1 cellular context compared by ENCODE assay signal in the genomic region with DNA sequence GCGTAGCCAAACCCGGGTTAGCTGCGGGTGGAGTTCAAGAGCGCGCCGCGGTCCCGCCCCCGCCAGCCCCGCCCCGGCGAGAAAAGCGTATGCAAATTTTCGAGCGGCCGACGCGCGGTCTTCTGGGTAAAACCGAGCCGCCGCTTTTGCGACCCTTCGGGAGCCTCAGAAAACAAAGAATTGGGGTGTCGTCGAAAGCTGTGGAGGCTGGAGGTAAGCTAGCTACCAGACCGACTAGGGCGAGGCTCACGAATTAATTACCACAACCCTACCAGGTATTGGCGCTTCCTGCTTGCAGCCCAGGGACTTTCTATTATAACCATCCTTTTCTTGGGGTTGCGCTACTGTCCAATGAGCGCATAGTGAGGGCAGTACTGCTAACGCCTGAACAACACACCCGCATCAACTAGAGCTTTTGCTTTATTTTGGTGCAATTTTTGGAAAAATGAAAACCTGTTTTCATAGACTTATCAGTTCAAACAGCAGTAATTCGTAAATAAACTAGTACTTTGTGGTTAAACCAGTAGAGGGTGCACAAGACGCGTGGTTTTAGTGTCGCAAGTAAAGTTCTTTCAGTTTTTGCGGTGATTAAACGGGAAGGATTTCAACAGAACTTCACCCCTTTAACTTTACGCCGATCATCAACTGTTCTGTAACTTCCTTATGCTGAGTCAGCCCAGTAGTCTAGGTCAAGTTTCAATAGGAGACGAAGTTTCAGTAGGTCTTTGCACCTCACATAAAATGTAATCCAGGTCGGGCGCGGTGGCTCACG.
TF ChIP-seq lines count a peak whose summit lies in the region.

A gene (plus strand): TSS at position 318 of the 772 bp plus-strand sequence.

TF ChIP-seq in HepG2, 621 proteins besides CTCF, POLR2A, EP300 and RAD21 (continued from another document and continues in another):
- TF ChIP-seq ZMYM2 (CRISPR knock-in tag; IDR thresholded peaks at IDR 0.05) (peak; percentile 71; the same call in 1 of the 2 replicates), ZNF180 (CRISPR knock-in tag; IDR thresholded peaks at IDR 0.05; ENCODE audit: borderline replicate concordance, low read depth) (no peak), ISX (CRISPR knock-in tag; conservative IDR thresholded peaks at IDR 0.05) (no peak), ZNF891 (CRISPR knock-in tag; IDR thresholded peaks at IDR 0.05) (no peak), ZNF329 (CRISPR knock-in tag; IDR thresholded peaks at IDR 0.05; ENCODE audit: low read depth) (peak; percentile 80; the same call in 1 of the 2 replicates), POGZ (CRISPR knock-in tag; IDR thresholded peaks at IDR 0.05) (peak; percentile 68), ISL2 (CRISPR knock-in tag; IDR thresholded peaks at IDR 0.05) (peak; percentile 84), NR1H2 (CRISPR knock-in tag; IDR thresholded peaks at IDR 0.05; ENCODE audit: borderline replicate concordance, low read depth) (0 out of 2 replicates have a peak, but pooled peaks have one; percentile 73), ZFYVE20 (CRISPR knock-in tag; IDR thresholded peaks at IDR 0.05; ENCODE audit: borderline replicate concordance, low read depth) (no peak), HOXD1 (CRISPR knock-in tag; IDR thresholded peaks at IDR 0.05) (peak; percentile 68), ZNF432 (CRISPR knock-in tag; IDR thresholded peaks at IDR 0.05; ENCODE audit: borderline replicate concordance) (no peak), ZNF746 (CRISPR knock-in tag; IDR thresholded peaks at IDR 0.05) (peak; percentile 70; the same call in 1 of the 2 replicates), ADNP (CRISPR knock-in tag; IDR thresholded peaks at IDR 0.05) (no peak), SMARCC2 (IDR thresholded peaks at IDR 0.05) (no peak), NFRKB (IDR thresholded peaks at IDR 0.05) (no peak), RBFOX2 (IDR thresholded peaks at IDR 0.05; ENCODE audit: low read depth, low read length) (peak; percentile 91), KLF12 (CRISPR knock-in tag; IDR thresholded peaks at IDR 0.05; ENCODE audit: borderline replicate concordance) (peak; percentile 68; the same call in 1 of the 2 replicates), HMG20B (CRISPR knock-in tag; conservative IDR thresholded peaks at IDR 0.05) (peak; percentile 74), ZBTB42 (CRISPR knock-in tag; IDR thresholded peaks at IDR 0.05) (peak; percentile 84), FLYWCH1 (CRISPR knock-in tag; IDR thresholded peaks at IDR 0.05) (peak; percentile 94; the same call in 1 of the 2 replicates), ZNF124 (CRISPR knock-in tag; IDR thresholded peaks at IDR 0.05) (peak; percentile 69), ONECUT2 (CRISPR knock-in tag; IDR thresholded peaks at IDR 0.05) (0 out of 2 replicates have a peak, but pooled peaks have one; percentile 40), GATAD2A (CRISPR knock-in tag; IDR thresholded peaks at IDR 0.05) (peak; percentile 93), IRX3 (CRISPR knock-in tag; IDR thresholded peaks at IDR 0.05; ENCODE audit: borderline replicate concordance, low read depth) (peak; percentile 22; the same call in 1 of the 2 replicates)
- TF ChIP-seq, protein P1, sequence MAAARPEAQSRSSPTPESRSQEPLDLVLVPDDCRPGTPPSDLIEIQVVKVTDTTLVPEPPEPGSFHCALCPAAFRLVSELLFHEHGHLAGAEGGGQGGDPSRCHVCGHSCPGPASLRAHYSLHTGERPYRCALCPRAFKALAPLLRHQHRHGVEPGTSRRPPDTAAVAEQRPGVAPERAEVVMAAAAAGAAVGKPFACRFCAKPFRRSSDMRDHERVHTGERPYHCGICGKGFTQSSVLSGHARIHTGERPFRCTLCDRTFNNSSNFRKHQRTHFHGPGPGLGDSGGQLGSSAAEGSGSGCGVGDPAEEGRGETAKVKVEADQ (CRISPR knock-in tag; IDR thresholded peaks at IDR 0.05; ENCODE audit: borderline replicate concordance) = peak; percentile 91
- TF ChIP-seq, protein P2, sequence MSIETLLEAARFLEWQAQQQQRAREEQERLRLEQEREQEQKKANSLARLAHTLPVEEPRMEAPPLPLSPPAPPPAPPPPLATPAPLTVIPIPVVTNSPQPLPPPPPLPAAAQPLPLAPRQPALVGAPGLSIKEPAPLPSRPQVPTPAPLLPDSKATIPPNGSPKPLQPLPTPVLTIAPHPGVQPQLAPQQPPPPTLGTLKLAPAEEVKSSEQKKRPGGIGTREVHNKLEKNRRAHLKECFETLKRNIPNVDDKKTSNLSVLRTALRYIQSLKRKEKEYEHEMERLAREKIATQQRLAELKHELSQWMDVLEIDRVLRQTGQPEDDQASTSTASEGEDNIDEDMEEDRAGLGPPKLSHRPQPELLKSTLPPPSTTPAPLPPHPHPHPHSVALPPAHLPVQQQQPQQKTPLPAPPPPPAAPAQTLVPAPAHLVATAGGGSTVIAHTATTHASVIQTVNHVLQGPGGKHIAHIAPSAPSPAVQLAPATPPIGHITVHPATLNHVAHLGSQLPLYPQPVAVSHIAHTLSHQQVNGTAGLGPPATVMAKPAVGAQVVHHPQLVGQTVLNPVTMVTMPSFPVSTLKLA (IDR thresholded peaks at IDR 0.05) = no peak
- TF ChIP-seq, protein P3, sequence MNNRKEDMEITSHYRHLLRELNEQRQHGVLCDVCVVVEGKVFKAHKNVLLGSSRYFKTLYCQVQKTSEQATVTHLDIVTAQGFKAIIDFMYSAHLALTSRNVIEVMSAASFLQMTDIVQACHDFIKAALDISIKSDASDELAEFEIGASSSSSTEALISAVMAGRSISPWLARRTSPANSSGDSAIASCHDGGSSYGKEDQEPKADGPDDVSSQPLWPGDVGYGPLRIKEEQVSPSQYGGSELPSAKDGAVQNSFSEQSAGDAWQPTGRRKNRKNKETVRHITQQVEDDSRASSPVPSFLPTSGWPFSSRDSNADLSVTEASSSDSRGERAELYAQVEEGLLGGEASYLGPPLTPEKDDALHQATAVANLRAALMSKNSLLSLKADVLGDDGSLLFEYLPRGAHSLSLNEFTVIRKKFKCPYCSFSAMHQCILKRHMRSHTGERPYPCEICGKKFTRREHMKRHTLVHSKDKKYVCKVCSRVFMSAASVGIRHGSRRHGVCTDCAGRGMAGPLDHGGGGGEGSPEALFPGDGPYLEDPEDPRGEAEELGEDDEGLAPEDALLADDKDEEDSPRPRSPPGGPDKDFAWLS (CRISPR knock-in tag; IDR thresholded peaks at IDR 0.05; ENCODE audit: borderline replicate concordance) = no peak; the same call in 1 of the 2 replicates
- TF ChIP-seq, protein P4, sequence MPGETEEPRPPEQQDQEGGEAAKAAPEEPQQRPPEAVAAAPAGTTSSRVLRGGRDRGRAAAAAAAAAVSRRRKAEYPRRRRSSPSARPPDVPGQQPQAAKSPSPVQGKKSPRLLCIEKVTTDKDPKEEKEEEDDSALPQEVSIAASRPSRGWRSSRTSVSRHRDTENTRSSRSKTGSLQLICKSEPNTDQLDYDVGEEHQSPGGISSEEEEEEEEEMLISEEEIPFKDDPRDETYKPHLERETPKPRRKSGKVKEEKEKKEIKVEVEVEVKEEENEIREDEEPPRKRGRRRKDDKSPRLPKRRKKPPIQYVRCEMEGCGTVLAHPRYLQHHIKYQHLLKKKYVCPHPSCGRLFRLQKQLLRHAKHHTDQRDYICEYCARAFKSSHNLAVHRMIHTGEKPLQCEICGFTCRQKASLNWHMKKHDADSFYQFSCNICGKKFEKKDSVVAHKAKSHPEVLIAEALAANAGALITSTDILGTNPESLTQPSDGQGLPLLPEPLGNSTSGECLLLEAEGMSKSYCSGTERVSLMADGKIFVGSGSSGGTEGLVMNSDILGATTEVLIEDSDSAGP (CRISPR knock-in tag; IDR thresholded peaks at IDR 0.05; ENCODE audit: borderline replicate concordance) = no peak; the same call in none of the 2 replicates
- TF ChIP-seq, protein P5, sequence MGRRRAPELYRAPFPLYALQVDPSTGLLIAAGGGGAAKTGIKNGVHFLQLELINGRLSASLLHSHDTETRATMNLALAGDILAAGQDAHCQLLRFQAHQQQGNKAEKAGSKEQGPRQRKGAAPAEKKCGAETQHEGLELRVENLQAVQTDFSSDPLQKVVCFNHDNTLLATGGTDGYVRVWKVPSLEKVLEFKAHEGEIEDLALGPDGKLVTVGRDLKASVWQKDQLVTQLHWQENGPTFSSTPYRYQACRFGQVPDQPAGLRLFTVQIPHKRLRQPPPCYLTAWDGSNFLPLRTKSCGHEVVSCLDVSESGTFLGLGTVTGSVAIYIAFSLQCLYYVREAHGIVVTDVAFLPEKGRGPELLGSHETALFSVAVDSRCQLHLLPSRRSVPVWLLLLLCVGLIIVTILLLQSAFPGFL (CRISPR knock-in tag; IDR thresholded peaks at IDR 0.05) = no peak
- TF ChIP-seq, protein P6, sequence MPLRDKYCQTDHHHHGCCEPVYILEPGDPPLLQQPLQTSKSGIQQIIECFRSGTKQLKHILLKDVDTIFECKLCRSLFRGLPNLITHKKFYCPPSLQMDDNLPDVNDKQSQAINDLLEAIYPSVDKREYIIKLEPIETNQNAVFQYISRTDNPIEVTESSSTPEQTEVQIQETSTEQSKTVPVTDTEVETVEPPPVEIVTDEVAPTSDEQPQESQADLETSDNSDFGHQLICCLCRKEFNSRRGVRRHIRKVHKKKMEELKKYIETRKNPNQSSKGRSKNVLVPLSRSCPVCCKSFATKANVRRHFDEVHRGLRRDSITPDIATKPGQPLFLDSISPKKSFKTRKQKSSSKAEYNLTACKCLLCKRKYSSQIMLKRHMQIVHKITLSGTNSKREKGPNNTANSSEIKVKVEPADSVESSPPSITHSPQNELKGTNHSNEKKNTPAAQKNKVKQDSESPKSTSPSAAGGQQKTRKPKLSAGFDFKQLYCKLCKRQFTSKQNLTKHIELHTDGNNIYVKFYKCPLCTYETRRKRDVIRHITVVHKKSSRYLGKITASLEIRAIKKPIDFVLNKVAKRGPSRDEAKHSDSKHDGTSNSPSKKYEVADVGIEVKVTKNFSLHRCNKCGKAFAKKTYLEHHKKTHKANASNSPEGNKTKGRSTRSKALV (CRISPR knock-in tag; IDR thresholded peaks at IDR 0.05) = peak; percentile 73; the same call in 1 of the 2 replicates
- TF ChIP-seq, protein P7, sequence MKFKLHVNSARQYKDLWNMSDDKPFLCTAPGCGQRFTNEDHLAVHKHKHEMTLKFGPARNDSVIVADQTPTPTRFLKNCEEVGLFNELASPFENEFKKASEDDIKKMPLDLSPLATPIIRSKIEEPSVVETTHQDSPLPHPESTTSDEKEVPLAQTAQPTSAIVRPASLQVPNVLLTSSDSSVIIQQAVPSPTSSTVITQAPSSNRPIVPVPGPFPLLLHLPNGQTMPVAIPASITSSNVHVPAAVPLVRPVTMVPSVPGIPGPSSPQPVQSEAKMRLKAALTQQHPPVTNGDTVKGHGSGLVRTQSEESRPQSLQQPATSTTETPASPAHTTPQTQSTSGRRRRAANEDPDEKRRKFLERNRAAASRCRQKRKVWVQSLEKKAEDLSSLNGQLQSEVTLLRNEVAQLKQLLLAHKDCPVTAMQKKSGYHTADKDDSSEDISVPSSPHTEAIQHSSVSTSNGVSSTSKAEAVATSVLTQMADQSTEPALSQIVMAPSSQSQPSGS (CRISPR knock-in tag; IDR thresholded peaks at IDR 0.05) = peak; percentile 97
- TF ChIP-seq, protein P8, sequence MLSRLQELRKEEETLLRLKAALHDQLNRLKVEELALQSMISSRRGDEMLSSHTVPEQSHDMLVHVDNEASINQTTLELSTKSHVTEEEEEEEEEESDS (CRISPR knock-in tag; IDR thresholded peaks at IDR 0.05; ENCODE audit: borderline replicate concordance) = peak; percentile 100
- TF ChIP-seq, protein P9, sequence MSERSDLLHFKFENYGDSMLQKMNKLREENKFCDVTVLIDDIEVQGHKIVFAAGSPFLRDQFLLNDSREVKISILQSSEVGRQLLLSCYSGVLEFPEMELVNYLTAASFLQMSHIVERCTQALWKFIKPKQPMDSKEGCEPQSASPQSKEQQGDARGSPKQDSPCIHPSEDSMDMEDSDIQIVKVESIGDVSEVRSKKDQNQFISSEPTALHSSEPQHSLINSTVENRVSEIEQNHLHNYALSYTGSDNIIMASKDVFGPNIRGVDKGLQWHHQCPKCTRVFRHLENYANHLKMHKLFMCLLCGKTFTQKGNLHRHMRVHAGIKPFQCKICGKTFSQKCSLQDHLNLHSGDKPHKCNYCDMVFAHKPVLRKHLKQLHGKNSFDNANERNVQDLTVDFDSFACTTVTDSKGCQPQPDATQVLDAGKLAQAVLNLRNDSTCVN (CRISPR knock-in tag; IDR thresholded peaks at IDR 0.05; ENCODE audit: borderline replicate concordance) = peak; percentile 39; the same call in 1 of the 2 replicates
- TF ChIP-seq, protein P10, sequence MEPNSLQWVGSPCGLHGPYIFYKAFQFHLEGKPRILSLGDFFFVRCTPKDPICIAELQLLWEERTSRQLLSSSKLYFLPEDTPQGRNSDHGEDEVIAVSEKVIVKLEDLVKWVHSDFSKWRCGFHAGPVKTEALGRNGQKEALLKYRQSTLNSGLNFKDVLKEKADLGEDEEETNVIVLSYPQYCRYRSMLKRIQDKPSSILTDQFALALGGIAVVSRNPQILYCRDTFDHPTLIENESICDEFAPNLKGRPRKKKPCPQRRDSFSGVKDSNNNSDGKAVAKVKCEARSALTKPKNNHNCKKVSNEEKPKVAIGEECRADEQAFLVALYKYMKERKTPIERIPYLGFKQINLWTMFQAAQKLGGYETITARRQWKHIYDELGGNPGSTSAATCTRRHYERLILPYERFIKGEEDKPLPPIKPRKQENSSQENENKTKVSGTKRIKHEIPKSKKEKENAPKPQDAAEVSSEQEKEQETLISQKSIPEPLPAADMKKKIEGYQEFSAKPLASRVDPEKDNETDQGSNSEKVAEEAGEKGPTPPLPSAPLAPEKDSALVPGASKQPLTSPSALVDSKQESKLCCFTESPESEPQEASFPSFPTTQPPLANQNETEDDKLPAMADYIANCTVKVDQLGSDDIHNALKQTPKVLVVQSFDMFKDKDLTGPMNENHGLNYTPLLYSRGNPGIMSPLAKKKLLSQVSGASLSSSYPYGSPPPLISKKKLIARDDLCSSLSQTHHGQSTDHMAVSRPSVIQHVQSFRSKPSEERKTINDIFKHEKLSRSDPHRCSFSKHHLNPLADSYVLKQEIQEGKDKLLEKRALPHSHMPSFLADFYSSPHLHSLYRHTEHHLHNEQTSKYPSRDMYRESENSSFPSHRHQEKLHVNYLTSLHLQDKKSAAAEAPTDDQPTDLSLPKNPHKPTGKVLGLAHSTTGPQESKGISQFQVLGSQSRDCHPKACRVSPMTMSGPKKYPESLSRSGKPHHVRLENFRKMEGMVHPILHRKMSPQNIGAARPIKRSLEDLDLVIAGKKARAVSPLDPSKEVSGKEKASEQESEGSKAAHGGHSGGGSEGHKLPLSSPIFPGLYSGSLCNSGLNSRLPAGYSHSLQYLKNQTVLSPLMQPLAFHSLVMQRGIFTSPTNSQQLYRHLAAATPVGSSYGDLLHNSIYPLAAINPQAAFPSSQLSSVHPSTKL (CRISPR knock-in tag; IDR thresholded peaks at IDR 0.05) = peak; percentile 83
